12 cellular contexts compared by ENCODE assay signal in the genomic region with DNA sequence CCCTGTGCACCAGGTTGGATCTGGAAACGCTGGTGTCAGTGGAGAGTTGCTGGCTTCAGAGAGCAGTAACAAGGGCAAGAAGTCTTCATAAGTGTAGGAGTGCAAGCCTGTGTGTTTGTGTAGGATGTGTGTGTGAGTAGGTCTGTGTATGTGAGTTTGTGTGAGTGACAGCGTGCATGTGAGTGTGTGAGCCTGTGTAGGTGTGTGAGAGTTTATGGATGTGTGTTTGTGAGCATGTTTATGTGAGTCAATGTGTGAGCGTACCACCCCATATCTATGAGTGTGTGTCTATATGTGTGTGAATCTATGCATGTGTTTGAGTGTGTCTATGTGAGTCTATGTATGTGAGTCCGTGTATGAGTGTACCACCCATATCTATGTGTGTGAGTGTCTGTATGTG.
"Had no signal": no experiment of that assay in that cellular context is flagged by ENCODE, and none has a peak within 500 bp of the region (broad histone marks: within the 10 kb centered on the region; RNA-seq: fewer than 3 reads in every experiment).

No MANE protein-coding gene starts in this region.

- H3K27me3 ChIP-seq: dorsolateral prefrontal cortex, ovary, testis had no signal

- DNase-seq: activated CD4-positive, alpha-beta T cell treated with anti-CD3 and anti-CD28 coated beads, Interleukin-2, amount 50 U/mL, for 4 hours; activated effector memory CD4-positive, alpha-beta T cell treated with anti-CD3 and anti-CD28 coated beads, Interleukin-2, amount 50 U/mL, for 16 hours; activated T-cell treated with anti-CD3 and anti-CD28 coated beads, Interleukin-2, amount 50 U/mL, for 24 hours; amniotic stem cell; dorsolateral prefrontal cortex; left cardiac atrium; midbrain; ovary; stimulated activated naive CD8-positive, alpha-beta T cell treated with anti-CD3 and anti-CD28 coated beads, Interleukin-15, amount 100 ng/mL, for 72 hours; T-helper 9 cell; testis had no signal

- H3K4me1 ChIP-seq: testis had no signal

- H3K27ac ChIP-seq: dorsolateral prefrontal cortex, ovary, testis had no signal

- H3K9me3 ChIP-seq: ovary, testis had no signal

- H3K4me3 ChIP-seq: dorsolateral prefrontal cortex, lung, ovary, testis had no signal

- H3K36me3 ChIP-seq: ovary had no signal
